ENCODE assay signal across 1 cellular context in genomic region chr2:45938649-45939511, GRCh38.
TF ChIP-seq lines count a peak whose summit lies in the region.

No MANE protein-coding gene starts in this region.

TF ChIP-seq in HCT116, 20 proteins besides CTCF, POLR2A, EP300 and RAD21 (continued from another document):
- peak; percentile 45; the same call in 1 of the 2 replicates for TF ChIP-seq POLR2AphosphoS5 (IDR thresholded peaks at IDR 0.05; ENCODE audit: low read depth, low read length)
- TF ChIP-seq JUND (IDR thresholded peaks at IDR 0.05): peak; percentile 91
